ENCODE assay signal across 9 cellular contexts in genomic region chr1:25990702-25991395, GRCh38. TPM values are rescaled to one million over a fixed set of nuclear protein-coding genes. Genes with fewer than 3 reads are reported as not detected.
DNase-seq lines count a peak whose midpoint lies in the region; ATAC-seq and TF ChIP-seq lines count a peak whose summit lies in the region.
"Had no signal": no experiment of that assay in that cellular context is flagged by ENCODE, and none has a peak within 500 bp of the region (broad histone marks: within the 10 kb centered on the region; RNA-seq: fewer than 3 reads in every experiment).

No MANE protein-coding gene starts in this region.

- intact Hi-C loops in natural killer cell (cut with micrococcal nuclease), result loop anchor here (1.0 to 10.0 kb wide), 4 partner anchors 7 to 746 kb away; partner anchors contain the start of genes PAFAH2 and RSRP1

- H3K9me3 Mint-ChIP-seq in natural killer cell, result no peaks in the 10 kb centered on the region

- H3K27me3 Mint-ChIP-seq in natural killer cell (ENCODE audit: low read depth in 2 of 2), result no peaks in the 10 kb centered on the region

- no peak for TF ChIP-seq CTCF in natural killer cell (IDR thresholded peaks at IDR 0.05)

- H3K27ac Mint-ChIP-seq in natural killer cell, result peak overlapping the region; percentile 89 to 98

- peak overlapping the region; percentile 97 for H3K4me3 Mint-ChIP-seq in natural killer cell

- DNase-seq in AML-193 (lab: John Stamatoyannopoulos, UW) (peak; percentile 48 to 58), T-helper 22 cell (ENCODE audit: low read depth) (peak; percentile 4), natural killer cell (peak; percentile 74), LoVo (ENCODE audit: low spot score) (no peak), NCI-H146 treated with DMSO at 0.1 percent for 48 hours (lab: John Stamatoyannopoulos, UW; ENCODE audit: unreplicated experiment) (no peak), hypothalamus (lab: John Stamatoyannopoulos, UW) (no peak)
- DNase-seq in activated naive CD4-positive, alpha-beta T cell (lab: John Stamatoyannopoulos, UW), result peak in 3 of 4 experiments; percentile 9 to 35 (median 33)

- H3K4me1 Mint-ChIP-seq in natural killer cell, result peaks cover 73 to 82% of the 10 kb centered on the region in 2 donors

- ATAC-seq in natural killer cell (peak; percentile 87 to 96 (median 88)), GM21360 (IDR thresholded peaks at IDR 0.05; ENCODE audit: unreplicated experiment) (no peak)

- H3K36me3 Mint-ChIP-seq in natural killer cell, result peaks cover 6% of the 10 kb centered on the region

RNA-seq across cellular contexts. Expression of gene PAFAH2, which starts 7.0 kb away (rescaled TPM):
- 10 to 100 TPM; 39.0 to 95.1 (median 68.6) TPM for total RNA-seq in natural killer cell

RNA-seq across cellular contexts. Expression of gene EXTL1, which starts 30.7 kb away (rescaled TPM):
- not detected for total RNA-seq in natural killer cell

RNA-seq across cellular contexts. Expression of gene SLC30A2, which starts 55.1 kb away (rescaled TPM):
- not detected for total RNA-seq in natural killer cell
- total RNA-seq: fibroblast of villous mesenchyme had no signal

Comparison
In these comparisons a context has a peak if more than half of its experiments do, and no peak if none do; other contexts are left out.
1. DNase-seq: peak in AML-193 (2 of 2), T-helper 22 cell (single experiment), activated naive CD4-positive, alpha-beta T cell (3 of 4) and natural killer cell (single experiment); none in LoVo (single experiment), NCI-H146 treated with DMSO at 0.1 percent for 48 hours (single experiment) and hypothalamus (0 of 51).